ENCODE assay signal across 1 cellular context in genomic region chr1:161074676-161075368, GRCh38.
TF ChIP-seq lines count a peak whose summit lies in the region.

No MANE protein-coding gene starts in this region.

TF ChIP-seq in HepG2, 621 proteins besides CTCF, POLR2A, EP300 and RAD21 (continued from another document and continues in another):
- TF ChIP-seq IKZF5 (CRISPR knock-in tag; IDR thresholded peaks at IDR 0.05): no peak
- TF ChIP-seq PHF21A (CRISPR knock-in tag; IDR thresholded peaks at IDR 0.05): no peak
- no peak for TF ChIP-seq YEATS4 (CRISPR knock-in tag; IDR thresholded peaks at IDR 0.05; ENCODE audit: borderline replicate concordance)
- TF ChIP-seq POGZ (CRISPR knock-in tag; IDR thresholded peaks at IDR 0.05): no peak
- no peak for TF ChIP-seq ZNF720 (CRISPR knock-in tag; IDR thresholded peaks at IDR 0.05)
- TF ChIP-seq MED1 (CRISPR knock-in tag; IDR thresholded peaks at IDR 0.05): no peak
- TF ChIP-seq ZNF574 (CRISPR knock-in tag; IDR thresholded peaks at IDR 0.05): 0 out of 2 replicates have a peak, but pooled peaks have one; percentile 21
- peak; percentile 62; the same call in 1 of the 2 replicates for TF ChIP-seq ATF3 (CRISPR knock-in tag; IDR thresholded peaks at IDR 0.05)
- no peak for TF ChIP-seq ZNF124 (CRISPR knock-in tag; IDR thresholded peaks at IDR 0.05)
- TF ChIP-seq TAF1 (CRISPR knock-in tag; IDR thresholded peaks at IDR 0.05): 0 out of 2 replicates have a peak, but pooled peaks have one; percentile 30
- TF ChIP-seq ISL2 (CRISPR knock-in tag; IDR thresholded peaks at IDR 0.05): no peak
- TF ChIP-seq BCLAF1 (IDR thresholded peaks at IDR 0.05): no peak
- TF ChIP-seq TCF12 (IDR thresholded peaks at IDR 0.05): no peak
- TF ChIP-seq TCF12 (CRISPR knock-in tag; IDR thresholded peaks at IDR 0.05): no peak
- TF ChIP-seq DDIT3 (CRISPR knock-in tag; IDR thresholded peaks at IDR 0.05): no peak
- TF ChIP-seq ARNT2 (CRISPR knock-in tag; IDR thresholded peaks at IDR 0.05; ENCODE audit: low read depth): no peak
- no peak for TF ChIP-seq FOXJ3 (CRISPR knock-in tag; IDR thresholded peaks at IDR 0.05; ENCODE audit: borderline replicate concordance)
- 0 out of 2 replicates have a peak, but pooled peaks have one; percentile 40 for TF ChIP-seq HDAC1 (CRISPR knock-in tag; IDR thresholded peaks at IDR 0.05)
- no peak for TF ChIP-seq ZNF558 (CRISPR knock-in tag; IDR thresholded peaks at IDR 0.05; ENCODE audit: borderline replicate concordance)
- TF ChIP-seq ZNF678 (CRISPR knock-in tag; IDR thresholded peaks at IDR 0.05): 0 out of 2 replicates have a peak, but pooled peaks have one; percentile 26
- TF ChIP-seq PHF8 (CRISPR knock-in tag; IDR thresholded peaks at IDR 0.05): no peak
- TF ChIP-seq ZNF282 (IDR thresholded peaks at IDR 0.05; ENCODE audit: partially characterized antibody): no peak
- no peak for TF ChIP-seq ZNF580 (CRISPR knock-in tag; IDR thresholded peaks at IDR 0.05; ENCODE audit: borderline replicate concordance, low read depth)
- no peak for TF ChIP-seq REXO4 (CRISPR knock-in tag; IDR thresholded peaks at IDR 0.05; ENCODE audit: borderline replicate concordance)
- no peak for TF ChIP-seq ZSCAN9 (CRISPR knock-in tag; IDR thresholded peaks at IDR 0.05; ENCODE audit: borderline replicate concordance)
- 0 out of 4 replicates have a peak, but pooled peaks of 1 of the 2 experiments have one; percentile 1 for TF ChIP-seq HMGXB4 (CRISPR knock-in tag; IDR thresholded peaks at IDR 0.05; ENCODE audit: borderline replicate concordance in 1 of 2, low read depth in 1 of 2)
- no peak for TF ChIP-seq SOX13 (IDR thresholded peaks at IDR 0.05)
- no peak for TF ChIP-seq SOX13 (CRISPR knock-in tag; conservative IDR thresholded peaks at IDR 0.05 in 1 of 2, IDR thresholded peaks at IDR 0.05 in 1 of 2)
- no peak for TF ChIP-seq EEA1 (CRISPR knock-in tag; IDR thresholded peaks at IDR 0.05; ENCODE audit: borderline replicate concordance)
- no peak for TF ChIP-seq CHD2 (IDR thresholded peaks at IDR 0.05; ENCODE audit: low read depth, low read length)
- TF ChIP-seq KDM3A (CRISPR knock-in tag; IDR thresholded peaks at IDR 0.05; ENCODE audit: low read depth): no peak
- no peak for TF ChIP-seq ZNF891 (CRISPR knock-in tag; IDR thresholded peaks at IDR 0.05)
- TF ChIP-seq ZNF772 (CRISPR knock-in tag; IDR thresholded peaks at IDR 0.05): 0 out of 2 replicates have a peak, but pooled peaks have one; percentile 51
- TF ChIP-seq ZNF513 (CRISPR knock-in tag; conservative IDR thresholded peaks at IDR 0.05): no peak
- TF ChIP-seq ZNF784 (CRISPR knock-in tag; IDR thresholded peaks at IDR 0.05; ENCODE audit: borderline replicate concordance): no peak
- no peak for TF ChIP-seq ZNF704 (CRISPR knock-in tag; IDR thresholded peaks at IDR 0.05; ENCODE audit: borderline replicate concordance)
- TF ChIP-seq NFKBIZ (CRISPR knock-in tag; IDR thresholded peaks at IDR 0.05): no peak
- no peak for TF ChIP-seq ZNF432 (CRISPR knock-in tag; IDR thresholded peaks at IDR 0.05; ENCODE audit: borderline replicate concordance)
- no peak for TF ChIP-seq SNAI1 (CRISPR knock-in tag; IDR thresholded peaks at IDR 0.05; ENCODE audit: borderline replicate concordance)
- TF ChIP-seq ZNF570 (CRISPR knock-in tag; IDR thresholded peaks at IDR 0.05; ENCODE audit: borderline replicate concordance): no peak
- 0 out of 2 replicates have a peak, but pooled peaks have one; percentile 20 for TF ChIP-seq ZNF263 (CRISPR knock-in tag; IDR thresholded peaks at IDR 0.05)
- TF ChIP-seq RXRA (CRISPR knock-in tag; IDR thresholded peaks at IDR 0.05): peak; percentile 40; the same call in 1 of the 2 replicates
- TF ChIP-seq HNF4A (CRISPR knock-in tag; IDR thresholded peaks at IDR 0.05): no peak
- TF ChIP-seq SRSF9 (IDR thresholded peaks at IDR 0.05; ENCODE audit: borderline replicate concordance, insufficient read depth, low read depth, low read length, poor library complexity, severe bottlenecking): no peak
- no peak for TF ChIP-seq ZNF614 (CRISPR knock-in tag; IDR thresholded peaks at IDR 0.05; ENCODE audit: borderline replicate concordance)
- TF ChIP-seq ZNF382 (CRISPR knock-in tag; IDR thresholded peaks at IDR 0.05; ENCODE audit: borderline replicate concordance): no peak
- no peak for TF ChIP-seq ZNF75D (CRISPR knock-in tag; IDR thresholded peaks at IDR 0.05; ENCODE audit: borderline replicate concordance)
- no peak for TF ChIP-seq ZNF747 (CRISPR knock-in tag; IDR thresholded peaks at IDR 0.05; ENCODE audit: borderline replicate concordance)
- 0 out of 2 replicates have a peak, but pooled peaks have one; percentile 23 for TF ChIP-seq FOSL2 (CRISPR knock-in tag; IDR thresholded peaks at IDR 0.05)
- no peak for TF ChIP-seq NONO (IDR thresholded peaks at IDR 0.05)
- TF ChIP-seq NONO (CRISPR knock-in tag; conservative IDR thresholded peaks at IDR 0.05): no peak
- no peak for TF ChIP-seq ZNF44 (CRISPR knock-in tag; IDR thresholded peaks at IDR 0.05)
- TF ChIP-seq ZNF20 (CRISPR knock-in tag; IDR thresholded peaks at IDR 0.05): no peak
- no peak for TF ChIP-seq FOXO1 (CRISPR knock-in tag; IDR thresholded peaks at IDR 0.05)
- TF ChIP-seq MZF1 (CRISPR knock-in tag; IDR thresholded peaks at IDR 0.05; ENCODE audit: borderline replicate concordance): no peak
- TF ChIP-seq ZNF879 (CRISPR knock-in tag; IDR thresholded peaks at IDR 0.05): no peak
- TF ChIP-seq MTA3 (CRISPR knock-in tag; IDR thresholded peaks at IDR 0.05): no peak
- no peak for TF ChIP-seq ZFP82 (CRISPR knock-in tag; IDR thresholded peaks at IDR 0.05; ENCODE audit: borderline replicate concordance)
- TF ChIP-seq ZBTB1 (CRISPR knock-in tag; IDR thresholded peaks at IDR 0.05; ENCODE audit: borderline replicate concordance): no peak
